In genomic region chr15:28120359-28120640, GRCh38 we compare ENCODE assay signal across 3 cellular contexts.
"Had no signal": no experiment of that assay in that cellular context is flagged by ENCODE, and none has a peak within 500 bp of the region (broad histone marks: within the 10 kb centered on the region; RNA-seq: fewer than 3 reads in every experiment).

No MANE protein-coding gene starts in this region.

- DNase-seq: GDM1, GF-D8 had no signal

- ATAC-seq: GM12878 had no signal

- H3K4me3 ChIP-seq: GM12878 had no signal
